1 cellular context compared by ENCODE assay signal in the genomic region with DNA sequence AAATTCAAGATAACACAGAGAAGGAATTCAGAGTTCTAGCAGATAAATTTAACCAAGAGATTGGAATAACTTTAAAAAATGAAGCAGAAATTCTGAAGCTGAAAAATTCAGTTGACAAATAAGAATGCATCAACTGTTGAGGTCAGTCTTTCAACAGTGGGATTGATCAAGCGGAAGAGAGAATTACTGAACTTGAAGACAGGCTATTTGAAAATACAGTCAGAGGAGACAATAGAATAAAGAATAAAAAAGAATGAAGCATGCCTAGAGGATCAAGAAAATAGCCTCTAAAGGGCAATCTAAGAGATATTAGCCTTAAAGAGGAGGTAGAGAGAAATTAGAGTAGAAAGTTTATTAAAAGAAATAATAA.
TF ChIP-seq lines count a peak whose summit lies in the region.

No MANE protein-coding gene starts in this region.

TF ChIP-seq in HepG2, 621 proteins besides CTCF, POLR2A, EP300 and RAD21:
- 0 out of 2 replicates have a peak, but pooled peaks have one; percentile 1 for TF ChIP-seq RCOR2 (CRISPR knock-in tag; IDR thresholded peaks at IDR 0.05)
- TF ChIP-seq CBX5 (CRISPR knock-in tag; IDR thresholded peaks at IDR 0.05; ENCODE audit: borderline replicate concordance) = no peak
- TF ChIP-seq NONO (IDR thresholded peaks at IDR 0.05) = no peak
- no peak for TF ChIP-seq NONO (CRISPR knock-in tag; conservative IDR thresholded peaks at IDR 0.05)
- TF ChIP-seq KAT8 (CRISPR knock-in tag; IDR thresholded peaks at IDR 0.05) = 0 out of 2 replicates have a peak, but pooled peaks have one; percentile 4
- no peak for TF ChIP-seq ZNF224 (CRISPR knock-in tag; IDR thresholded peaks at IDR 0.05)
- no peak for TF ChIP-seq HDAC1 (CRISPR knock-in tag; IDR thresholded peaks at IDR 0.05)
